In the genomic region with DNA sequence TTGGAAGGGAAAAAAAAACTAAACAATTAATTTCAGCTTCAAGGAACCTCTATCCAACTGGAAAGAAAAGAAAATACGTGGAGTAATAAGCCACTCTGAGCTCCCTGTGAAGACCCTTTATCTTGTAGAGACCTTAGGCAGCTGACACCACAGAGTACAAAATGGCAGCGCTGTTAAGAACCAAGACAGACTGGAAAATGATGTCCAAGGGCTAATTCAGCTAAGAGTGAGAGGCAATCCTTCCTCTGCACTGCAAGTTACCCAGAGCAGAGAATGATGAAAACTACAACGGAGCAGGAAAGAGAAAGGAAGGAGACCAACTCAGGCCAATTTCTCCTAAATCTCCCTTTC, we compare ENCODE assay signal across 1 cellular context.
TF ChIP-seq lines count a peak whose summit lies in the region.

No MANE protein-coding gene starts in this region.

TF ChIP-seq in K562, 482 proteins besides CTCF, POLR2A, EP300 and RAD21:
- TF ChIP-seq ARHGAP35 (IDR thresholded peaks at IDR 0.05; ENCODE audit: partially characterized antibody) (no peak), GTF2F1 (IDR thresholded peaks at IDR 0.05; ENCODE audit: low read depth, low read length) (no peak), LCOR (CRISPR knock-in tag; IDR thresholded peaks at IDR 0.05) (no peak), ZNF583 (CRISPR knock-in tag; IDR thresholded peaks at IDR 0.05) (no peak), PRMT5 (CRISPR knock-in tag; IDR thresholded peaks at IDR 0.05) (no peak), CHD7 (IDR thresholded peaks at IDR 0.05; ENCODE audit: low read depth, low read length) (no peak), TOE1 (IDR thresholded peaks at IDR 0.05; ENCODE audit: borderline replicate concordance) (no peak), TOE1 (CRISPR knock-in tag; IDR thresholded peaks at IDR 0.05; ENCODE audit: borderline replicate concordance, low read depth) (no peak), ETV6 (IDR thresholded peaks at IDR 0.05; ENCODE audit: borderline replicate concordance in 1 of 2, low read depth in 2 of 2, low read length in 1 of 2) (no peak), ETV6 (CRISPR knock-in tag; IDR thresholded peaks at IDR 0.05; ENCODE audit: borderline replicate concordance) (no peak), KAT2B (IDR thresholded peaks at IDR 0.05; ENCODE audit: low read depth, low read length) (no peak), FOXA1 (IDR thresholded peaks at IDR 0.05; ENCODE audit: borderline replicate concordance) (no peak), E2F6 (IDR thresholded peaks at IDR 0.05; ENCODE audit: borderline replicate concordance in 1 of 2, extremely low read depth in 1 of 2, insufficient read depth in 1 of 2, insufficient read length in 1 of 2, low read depth in 1 of 2, low read length in 1 of 2, poor library complexity in 1 of 2, severe bottlenecking in 1 of 2) (no peak), ZBTB5 (IDR thresholded peaks at IDR 0.05) (no peak), ZFP30 (CRISPR knock-in tag; IDR thresholded peaks at IDR 0.05; ENCODE audit: borderline replicate concordance) (no peak)
- TF ChIP-seq, protein P1, sequence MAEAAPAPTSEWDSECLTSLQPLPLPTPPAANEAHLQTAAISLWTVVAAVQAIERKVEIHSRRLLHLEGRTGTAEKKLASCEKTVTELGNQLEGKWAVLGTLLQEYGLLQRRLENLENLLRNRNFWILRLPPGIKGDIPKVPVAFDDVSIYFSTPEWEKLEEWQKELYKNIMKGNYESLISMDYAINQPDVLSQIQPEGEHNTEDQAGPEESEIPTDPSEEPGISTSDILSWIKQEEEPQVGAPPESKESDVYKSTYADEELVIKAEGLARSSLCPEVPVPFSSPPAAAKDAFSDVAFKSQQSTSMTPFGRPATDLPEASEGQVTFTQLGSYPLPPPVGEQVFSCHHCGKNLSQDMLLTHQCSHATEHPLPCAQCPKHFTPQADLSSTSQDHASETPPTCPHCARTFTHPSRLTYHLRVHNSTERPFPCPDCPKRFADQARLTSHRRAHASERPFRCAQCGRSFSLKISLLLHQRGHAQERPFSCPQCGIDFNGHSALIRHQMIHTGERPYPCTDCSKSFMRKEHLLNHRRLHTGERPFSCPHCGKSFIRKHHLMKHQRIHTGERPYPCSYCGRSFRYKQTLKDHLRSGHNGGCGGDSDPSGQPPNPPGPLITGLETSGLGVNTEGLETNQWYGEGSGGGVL (CRISPR knock-in tag; IDR thresholded peaks at IDR 0.05), result no peak
